In genomic region chr11:10750838-10751580, GRCh38 we compare ENCODE assay signal across 8 cellular contexts. TPM values are rescaled to one million over a fixed set of nuclear protein-coding genes. Genes with fewer than 3 reads are reported as not detected.
DNase-seq lines count a peak whose midpoint lies in the region; ATAC-seq and TF ChIP-seq lines count a peak whose summit lies in the region.

CTR9 (plus strand) TSS chr11:10751246; CDS start chr11:10751413, 167 bp downstream.

- H3K79me2 ChIP-seq in mammary epithelial cell (ENCODE audit: insufficient read depth, low read length): peaks cover 28% of the 10 kb centered on the region
- H3K79me2 ChIP-seq in smooth muscle cell (ENCODE audit: low read depth): peaks cover 19% of the 10 kb centered on the region

- CTCF ChIA-PET in mammary epithelial cell (lab: Charles Lee; ENCODE audit: low non-redundant PET): interaction anchor here (0.7 kb wide), 2 partner anchors 29 to 645 kb away, joined by 3 read pairs; no protein-coding TSS in a partner anchor

- H3K4me1 ChIP-seq in mammary epithelial cell (ENCODE audit: insufficient read depth, low read length): no peaks in the 10 kb centered on the region
- H3K4me1 ChIP-seq in iPS-20b (ENCODE audit: insufficient read depth, low read length): peaks cover 5% of the 10 kb centered on the region; the same call in 1 of the 2 replicates
- H3K4me1 ChIP-seq in smooth muscle cell (ENCODE audit: low read depth): peaks cover 11% of the 10 kb centered on the region

- peaks cover 11% of the 10 kb centered on the region for H3F3A ChIP-seq in smooth muscle cell (ENCODE audit: low read depth)

- H2AFZ ChIP-seq in mammary epithelial cell (ENCODE audit: low read depth, low read length) (peak within 1 kb of the TSS; percentile 95), smooth muscle cell (ENCODE audit: low read depth) (peak within 1 kb of the TSS; percentile 98)

- in situ Hi-C loops in mammary epithelial cell (cut with MboI; ENCODE audit: low sequenced_read_pairs in 2 of 2): no loop called here

- under 1% methylated on average over 53 of the region's 67 CpGs for WGBS in mammary epithelial cell (ENCODE audit: low coverage, missing lambda C conversion rate)
- WGBS in smooth muscle cell (ENCODE audit: low lambda C conversion rate): under 1% methylated on average over 66 of the region's 67 CpGs

- ATAC-seq in GM18873 (IDR thresholded peaks at IDR 0.05; ENCODE audit: low FRiP score, unreplicated experiment) (peak; percentile 72), HG03139 (IDR thresholded peaks at IDR 0.05; ENCODE audit: unreplicated experiment) (peak; percentile 87)

- H3K27me3 ChIP-seq in WERI-Rb-1 (ENCODE audit: insufficient read depth, low read depth, severe bottlenecking) (no peaks in the 10 kb centered on the region), mammary epithelial cell (ENCODE audit: insufficient read depth, low read length) (no peaks in the 10 kb centered on the region), iPS-20b (ENCODE audit: insufficient read depth, low read length) (no peaks in the 10 kb centered on the region), smooth muscle cell (ENCODE audit: low read depth) (no peaks in the 10 kb centered on the region)

- peak; percentile 40; the same call in 1 of the 2 replicates for TF ChIP-seq CTCF in WERI-Rb-1 (IDR thresholded peaks at IDR 0.05; ENCODE audit: low read depth, low read length)
- peak in 1 of 2 donors; percentile 43 for TF ChIP-seq CTCF in mammary epithelial cell (conservative IDR thresholded peaks at IDR 0.05 in 1 of 2, IDR thresholded peaks at IDR 0.05 in 1 of 2; ENCODE audit: extremely low read depth in 1 of 2, insufficient read depth in 1 of 2, low read depth in 1 of 2, low read length in 2 of 2)
- TF ChIP-seq CTCF in smooth muscle cell (IDR thresholded peaks at IDR 0.05; ENCODE audit: borderline replicate concordance, insufficient read depth, poor library complexity, severe bottlenecking): no peak

- H3K9me3 ChIP-seq in WERI-Rb-1 (ENCODE audit: severe bottlenecking) (no peaks in the 10 kb centered on the region), mammary epithelial cell (replicated peaks; ENCODE audit: insufficient read depth, low read length) (no peaks in the 10 kb centered on the region), iPS-20b (ENCODE audit: insufficient read depth, low read depth, low read length) (no peaks in the 10 kb centered on the region), smooth muscle cell (replicated peaks; ENCODE audit: low read depth) (no peaks in the 10 kb centered on the region)

- DNase-seq in AG08395 (ENCODE audit: low spot score) (peak; percentile 92), NCI-H2227 (lab: John Stamatoyannopoulos, UW; ENCODE audit: unreplicated experiment) (peak; percentile 98), WERI-Rb-1 (peak; percentile 96), mammary epithelial cell (peak; percentile 94), smooth muscle cell (lab: John Stamatoyannopoulos, UW; ENCODE audit: unreplicated experiment) (peak; percentile 83)

- H3K4me3 ChIP-seq in WERI-Rb-1 (ENCODE audit: low read depth, low read length) (peak within 1 kb of the TSS; percentile 88), mammary epithelial cell (replicated peaks in 1 of 3; ENCODE audit: insufficient read depth in 1 of 3, low read depth in 2 of 3, low read length in 3 of 3) (peak within 1 kb of the TSS; percentile 70 to 93 (median 90)), iPS-20b (ENCODE audit: low read length) (peak within 1 kb of the TSS; percentile 93), smooth muscle cell (peak within 1 kb of the TSS; percentile 74)

- H3K9ac ChIP-seq in mammary epithelial cell (ENCODE audit: insufficient read depth, low read length) (peak within 1 kb of the TSS; percentile 91), iPS-20b (ENCODE audit: low read depth, low read length) (peak within 1 kb of the TSS; percentile 88), smooth muscle cell (ENCODE audit: low read depth) (peak within 1 kb of the TSS; percentile 72)

- H3K27ac ChIP-seq in WERI-Rb-1: peak within 1 kb of the TSS; percentile 75
- peak within 1 kb of the TSS; percentile 79 for H3K27ac ChIP-seq in mammary epithelial cell (ENCODE audit: insufficient read depth, low read depth, low read length)
- peak within 1 kb of the TSS; percentile 21 for H3K27ac ChIP-seq in iPS-20b (ENCODE audit: low read length)
- H3K27ac ChIP-seq in smooth muscle cell (ENCODE audit: low read depth): peak within 1 kb of the TSS; percentile 94

- BruUV-seq in mammary epithelial cell (replicated peaks; lab: Mats Ljungman, UMichigan): no TSS peak

- H3K36me3 ChIP-seq in WERI-Rb-1 (peaks cover 21% of the 10 kb centered on the region), mammary epithelial cell (ENCODE audit: insufficient read depth, low read length) (peaks cover 11% of the 10 kb centered on the region), iPS-20b (ENCODE audit: insufficient read depth, low read depth, low read length) (peaks cover 25% of the 10 kb centered on the region), smooth muscle cell (ENCODE audit: low read depth) (peaks cover 16% of the 10 kb centered on the region)

- H3K4me2 ChIP-seq in mammary epithelial cell (ENCODE audit: insufficient read depth, low read depth, low read length) (peak within 1 kb of the TSS; percentile 76), smooth muscle cell (peak within 1 kb of the TSS; percentile 86)

- H4K20me1 ChIP-seq in mammary epithelial cell (ENCODE audit: insufficient read depth, low read length) (no peaks in the 10 kb centered on the region), smooth muscle cell (ENCODE audit: low read depth) (peaks cover 13% of the 10 kb centered on the region)

- intact Hi-C loops in mammary epithelial cell (cut with micrococcal nuclease): no loop called here

- dilution Hi-C loops in mammary epithelial cell (cut with HindIII; ENCODE audit: low sequenced_read_pairs): no loop called here

RNA-seq across cellular contexts. Expression of gene CTR9, which starts in this region (rescaled TPM):
- 10 to 100 TPM; 29.5 to 29.9 TPM for total RNA-seq in mammary epithelial cell
- 9.2 TPM for polyA plus RNA-seq in mammary epithelial cell
- polyA minus RNA-seq in mammary epithelial cell: 39.6 TPM
- 27.5 and 29.3 TPM in 2 replicates for total RNA-seq in smooth muscle cell
- polyA plus RNA-seq in smooth muscle cell: 25.1 and 28.4 TPM in 2 replicates

Comparison
In these comparisons a context has a peak if more than half of its experiments do, and no peak if none do; other contexts are left out.
1. Peak in every context shown above with its lines: DNase-seq, ATAC-seq, H3K4me3 ChIP-seq and H3K27ac ChIP-seq.
2. H3K27ac ChIP-seq: peak in every context shown above with its lines; median percentile 94 in smooth muscle cell; 79 in mammary epithelial cell; 75 in WERI-Rb-1; 21 in iPS-20b.